Comparison of ENCODE assay signal across 1 cellular context in genomic region chr20:48822879-48823385, GRCh38.
TF ChIP-seq lines count a peak whose summit lies in the region.

No MANE protein-coding gene starts in this region.

TF ChIP-seq in HepG2, 621 proteins besides CTCF, POLR2A, EP300 and RAD21:
- TF ChIP-seq ZNF333 (CRISPR knock-in tag; IDR thresholded peaks at IDR 0.05; ENCODE audit: borderline replicate concordance), result no peak
- TF ChIP-seq, protein P1, sequence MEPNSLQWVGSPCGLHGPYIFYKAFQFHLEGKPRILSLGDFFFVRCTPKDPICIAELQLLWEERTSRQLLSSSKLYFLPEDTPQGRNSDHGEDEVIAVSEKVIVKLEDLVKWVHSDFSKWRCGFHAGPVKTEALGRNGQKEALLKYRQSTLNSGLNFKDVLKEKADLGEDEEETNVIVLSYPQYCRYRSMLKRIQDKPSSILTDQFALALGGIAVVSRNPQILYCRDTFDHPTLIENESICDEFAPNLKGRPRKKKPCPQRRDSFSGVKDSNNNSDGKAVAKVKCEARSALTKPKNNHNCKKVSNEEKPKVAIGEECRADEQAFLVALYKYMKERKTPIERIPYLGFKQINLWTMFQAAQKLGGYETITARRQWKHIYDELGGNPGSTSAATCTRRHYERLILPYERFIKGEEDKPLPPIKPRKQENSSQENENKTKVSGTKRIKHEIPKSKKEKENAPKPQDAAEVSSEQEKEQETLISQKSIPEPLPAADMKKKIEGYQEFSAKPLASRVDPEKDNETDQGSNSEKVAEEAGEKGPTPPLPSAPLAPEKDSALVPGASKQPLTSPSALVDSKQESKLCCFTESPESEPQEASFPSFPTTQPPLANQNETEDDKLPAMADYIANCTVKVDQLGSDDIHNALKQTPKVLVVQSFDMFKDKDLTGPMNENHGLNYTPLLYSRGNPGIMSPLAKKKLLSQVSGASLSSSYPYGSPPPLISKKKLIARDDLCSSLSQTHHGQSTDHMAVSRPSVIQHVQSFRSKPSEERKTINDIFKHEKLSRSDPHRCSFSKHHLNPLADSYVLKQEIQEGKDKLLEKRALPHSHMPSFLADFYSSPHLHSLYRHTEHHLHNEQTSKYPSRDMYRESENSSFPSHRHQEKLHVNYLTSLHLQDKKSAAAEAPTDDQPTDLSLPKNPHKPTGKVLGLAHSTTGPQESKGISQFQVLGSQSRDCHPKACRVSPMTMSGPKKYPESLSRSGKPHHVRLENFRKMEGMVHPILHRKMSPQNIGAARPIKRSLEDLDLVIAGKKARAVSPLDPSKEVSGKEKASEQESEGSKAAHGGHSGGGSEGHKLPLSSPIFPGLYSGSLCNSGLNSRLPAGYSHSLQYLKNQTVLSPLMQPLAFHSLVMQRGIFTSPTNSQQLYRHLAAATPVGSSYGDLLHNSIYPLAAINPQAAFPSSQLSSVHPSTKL (CRISPR knock-in tag; IDR thresholded peaks at IDR 0.05), result no peak
- TF ChIP-seq, protein P2, sequence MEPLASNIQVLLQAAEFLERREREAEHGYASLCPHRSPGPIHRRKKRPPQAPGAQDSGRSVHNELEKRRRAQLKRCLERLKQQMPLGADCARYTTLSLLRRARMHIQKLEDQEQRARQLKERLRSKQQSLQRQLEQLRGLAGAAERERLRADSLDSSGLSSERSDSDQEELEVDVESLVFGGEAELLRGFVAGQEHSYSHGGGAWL (CRISPR knock-in tag; IDR thresholded peaks at IDR 0.05), result no peak
- no peak for TF ChIP-seq ZNF552 (CRISPR knock-in tag; IDR thresholded peaks at IDR 0.05; ENCODE audit: borderline replicate concordance)
- TF ChIP-seq, protein P3, sequence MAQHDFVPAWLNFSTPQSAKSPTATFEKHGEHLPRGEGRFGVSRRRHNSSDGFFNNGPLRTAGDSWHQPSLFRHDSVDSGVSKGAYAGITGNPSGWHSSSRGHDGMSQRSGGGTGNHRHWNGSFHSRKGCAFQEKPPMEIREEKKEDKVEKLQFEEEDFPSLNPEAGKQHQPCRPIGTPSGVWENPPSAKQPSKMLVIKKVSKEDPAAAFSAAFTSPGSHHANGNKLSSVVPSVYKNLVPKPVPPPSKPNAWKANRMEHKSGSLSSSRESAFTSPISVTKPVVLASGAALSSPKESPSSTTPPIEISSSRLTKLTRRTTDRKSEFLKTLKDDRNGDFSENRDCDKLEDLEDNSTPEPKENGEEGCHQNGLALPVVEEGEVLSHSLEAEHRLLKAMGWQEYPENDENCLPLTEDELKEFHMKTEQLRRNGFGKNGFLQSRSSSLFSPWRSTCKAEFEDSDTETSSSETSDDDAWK (CRISPR knock-in tag; IDR thresholded peaks at IDR 0.05), result no peak
- no peak for TF ChIP-seq ZNF563 (CRISPR knock-in tag; IDR thresholded peaks at IDR 0.05)
- TF ChIP-seq YY1 (IDR thresholded peaks at IDR 0.05; ENCODE audit: insufficient read depth, insufficient replicate concordance, low read depth, low read length), result no peak
- no peak for TF ChIP-seq LCORL (IDR thresholded peaks at IDR 0.05)
- no peak for TF ChIP-seq LCORL (CRISPR knock-in tag; IDR thresholded peaks at IDR 0.05)
- TF ChIP-seq, protein P4, sequence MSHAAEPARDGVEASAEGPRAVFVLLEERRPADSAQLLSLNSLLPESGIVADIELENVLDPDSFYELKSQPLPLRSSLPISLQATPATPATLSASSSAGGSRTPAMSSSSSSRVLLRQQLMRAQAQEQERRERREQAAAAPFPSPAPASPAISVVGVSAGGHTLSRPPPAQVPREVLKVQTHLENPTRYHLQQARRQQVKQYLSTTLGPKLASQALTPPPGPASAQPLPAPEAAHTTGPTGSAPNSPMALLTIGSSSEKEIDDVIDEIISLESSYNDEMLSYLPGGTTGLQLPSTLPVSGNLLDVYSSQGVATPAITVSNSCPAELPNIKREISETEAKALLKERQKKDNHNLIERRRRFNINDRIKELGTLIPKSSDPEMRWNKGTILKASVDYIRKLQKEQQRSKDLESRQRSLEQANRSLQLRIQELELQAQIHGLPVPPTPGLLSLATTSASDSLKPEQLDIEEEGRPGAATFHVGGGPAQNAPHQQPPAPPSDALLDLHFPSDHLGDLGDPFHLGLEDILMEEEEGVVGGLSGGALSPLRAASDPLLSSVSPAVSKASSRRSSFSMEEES (CRISPR knock-in tag; IDR thresholded peaks at IDR 0.05), result no peak
- TF ChIP-seq CENPT (CRISPR knock-in tag; IDR thresholded peaks at IDR 0.05; ENCODE audit: low read depth), result no peak
- TF ChIP-seq TIGD3 (CRISPR knock-in tag; IDR thresholded peaks at IDR 0.05; ENCODE audit: borderline replicate concordance), result no peak
- no peak for TF ChIP-seq ATF7-NPFF (CRISPR knock-in tag; IDR thresholded peaks at IDR 0.05; ENCODE audit: low read depth)
